14 cellular contexts compared by ENCODE assay signal in genomic region chr21:38680401-38680800, GRCh38.
"Had no signal": no experiment of that assay in that cellular context is flagged by ENCODE, and none has a peak within 500 bp of the region (broad histone marks: within the 10 kb centered on the region; RNA-seq: fewer than 3 reads in every experiment).

No MANE protein-coding gene starts in this region.

- DNase-seq: activated B cell treated with CpG ODN at 0.5 μM for 24 hours; activated CD4-positive, alpha-beta T cell treated with anti-CD3 and anti-CD28 coated beads, Interleukin-2, amount 10 ng/mL, durations not matched to agents 7 days and 5 days; activated CD8-positive, alpha-beta memory T cell treated with anti-CD3 and anti-CD28 coated beads for 24 hours; activated naive CD4-positive, alpha-beta T cell treated with Interleukin-2 at 50 U/mL for 16 hours; cerebellar nuclear complex; dorsolateral prefrontal cortex; foreskin keratinocyte; heart left ventricle; occipital lobe; sigmoid colon; stimulated activated CD4-positive, alpha-beta T cell treated with anti-CD3 and anti-CD28 coated beads, Interleukin-2, amount 100 ng/mL, for 48 hours; stimulated activated naive CD4-positive, alpha-beta T cell treated with Interleukin-2 at 50 U/mL for 16 hours had no signal

- H3K4me3 Mint-ChIP-seq: activated B cell treated with CpG ODN at 0.5 μM for 24 hours; activated CD4-positive, alpha-beta T cell treated with anti-CD3 and anti-CD28 coated beads, Interleukin-2, amount 10 ng/mL, durations not matched to agents 7 days and 5 days; natural killer cell treated with Interleukin-12 subunit alpha and Interleukin-12 subunit beta and Interleukin-15 and Interleukin-18, amount 100 ng/mL, for 72 hours; type B pancreatic cell had no signal

- H3K4me1 ChIP-seq: foreskin keratinocyte, sigmoid colon had no signal

- H3K27ac ChIP-seq: dorsolateral prefrontal cortex, foreskin keratinocyte, sigmoid colon had no signal

- H3K36me3 ChIP-seq: heart left ventricle, sigmoid colon had no signal

- H3K9me3 Mint-ChIP-seq: activated B cell treated with CpG ODN at 0.5 μM for 24 hours; activated CD4-positive, alpha-beta T cell treated with anti-CD3 and anti-CD28 coated beads, Interleukin-2, amount 10 ng/mL, durations not matched to agents 7 days and 5 days; natural killer cell treated with Interleukin-12 subunit alpha and Interleukin-12 subunit beta and Interleukin-15 and Interleukin-18, amount 100 ng/mL, for 72 hours had no signal

- H3K9me3 ChIP-seq: heart left ventricle, sigmoid colon had no signal

- H3K4me3 ChIP-seq: dorsolateral prefrontal cortex, heart left ventricle, sigmoid colon had no signal

- ATAC-seq: foreskin keratinocyte; natural killer cell treated with Interleukin-12 subunit alpha and Interleukin-12 subunit beta and Interleukin-15 and Interleukin-18, amount 100 ng/mL, for 72 hours had no signal

- H3K27ac Mint-ChIP-seq: activated B cell treated with CpG ODN at 0.5 μM for 24 hours; activated CD4-positive, alpha-beta T cell treated with anti-CD3 and anti-CD28 coated beads, Interleukin-2, amount 10 ng/mL, durations not matched to agents 7 days and 5 days; natural killer cell treated with Interleukin-12 subunit alpha and Interleukin-12 subunit beta and Interleukin-15 and Interleukin-18, amount 100 ng/mL, for 72 hours; type B pancreatic cell had no signal

- H3K36me3 Mint-ChIP-seq: natural killer cell treated with Interleukin-12 subunit alpha and Interleukin-12 subunit beta and Interleukin-15 and Interleukin-18, amount 100 ng/mL, for 72 hours; type B pancreatic cell had no signal

- H3K4me1 Mint-ChIP-seq: activated B cell treated with CpG ODN at 0.5 μM for 24 hours had no signal
